2 cellular contexts compared by ENCODE assay signal in genomic region chr16:74372953-74373846, GRCh38.
TF ChIP-seq lines count a peak whose summit lies in the region.

No MANE protein-coding gene starts in this region.

TF ChIP-seq in GM23338, 12 proteins besides CTCF, POLR2A, EP300 and RAD21:
- TF ChIP-seq CREB1 (CRISPR knock-in tag; IDR thresholded peaks at IDR 0.05; ENCODE audit: low read depth), result no peak
- TF ChIP-seq REST (IDR thresholded peaks at IDR 0.05; ENCODE audit: unreplicated experiment), result no peak
- TF ChIP-seq JUNB (IDR thresholded peaks at IDR 0.05; ENCODE audit: unreplicated experiment), result no peak
- no peak for TF ChIP-seq ZNF462 (CRISPR knock-in tag; IDR thresholded peaks at IDR 0.05)
- TF ChIP-seq ZNF331 (CRISPR knock-in tag; IDR thresholded peaks at IDR 0.05; ENCODE audit: low read depth), result no peak
- TF ChIP-seq NANOG (IDR thresholded peaks at IDR 0.05; ENCODE audit: borderline replicate concordance), result no peak
- TF ChIP-seq EZH2 (IDR thresholded peaks at IDR 0.05; ENCODE audit: low read depth, unreplicated experiment), result no peak
- TF ChIP-seq POLR2AphosphoS5 (IDR thresholded peaks at IDR 0.05; ENCODE audit: low read depth), result no peak
- no peak for TF ChIP-seq ETS1 (IDR thresholded peaks at IDR 0.05)

TF ChIP-seq in H1, 55 proteins besides CTCF, POLR2A, EP300 and RAD21:
- no peak for TF ChIP-seq SP1 (IDR thresholded peaks at IDR 0.05; ENCODE audit: low read depth, low read length)
- no peak for TF ChIP-seq HDAC6 (IDR thresholded peaks at IDR 0.05; ENCODE audit: low read depth, low read length)
- TF ChIP-seq TBP (IDR thresholded peaks at IDR 0.05; ENCODE audit: low read depth, low read length), result no peak
- TF ChIP-seq NRF1 (IDR thresholded peaks at IDR 0.05; ENCODE audit: low read depth, low read length), result no peak
- no peak for TF ChIP-seq GTF2F1 (IDR thresholded peaks at IDR 0.05; ENCODE audit: borderline replicate concordance, low read depth, low read length)
- TF ChIP-seq RXRA (IDR thresholded peaks at IDR 0.05; ENCODE audit: insufficient read depth, low read depth, low read length), result no peak
- TF ChIP-seq MAX (IDR thresholded peaks at IDR 0.05), result no peak
- no peak for TF ChIP-seq CTBP2 (IDR thresholded peaks at IDR 0.05; ENCODE audit: borderline replicate concordance, insufficient read depth, insufficient read length, low read length)
- no peak for TF ChIP-seq TCF12 (IDR thresholded peaks at IDR 0.05; ENCODE audit: low read depth, low read length)
- TF ChIP-seq ATF2 (IDR thresholded peaks at IDR 0.05; ENCODE audit: low read length), result no peak
- TF ChIP-seq E2F6 (IDR thresholded peaks at IDR 0.05), result no peak
- TF ChIP-seq SUZ12 (IDR thresholded peaks at IDR 0.05; ENCODE audit: low read length), result no peak
- TF ChIP-seq SRF (IDR thresholded peaks at IDR 0.05; ENCODE audit: low read depth, low read length), result no peak
- TF ChIP-seq SP4 (IDR thresholded peaks at IDR 0.05; ENCODE audit: low read length), result no peak
- TF ChIP-seq USF2 (IDR thresholded peaks at IDR 0.05; ENCODE audit: low read length), result no peak
- TF ChIP-seq BCL11A (IDR thresholded peaks at IDR 0.05; ENCODE audit: low read depth in 2 of 2, low read length in 2 of 2), result no peak
- no peak for TF ChIP-seq KDM4A (IDR thresholded peaks at IDR 0.05; ENCODE audit: low read depth, low read length, severe bottlenecking)
TF ChIP-seq in H1: peak in this region for 0.
